In the genomic region with DNA sequence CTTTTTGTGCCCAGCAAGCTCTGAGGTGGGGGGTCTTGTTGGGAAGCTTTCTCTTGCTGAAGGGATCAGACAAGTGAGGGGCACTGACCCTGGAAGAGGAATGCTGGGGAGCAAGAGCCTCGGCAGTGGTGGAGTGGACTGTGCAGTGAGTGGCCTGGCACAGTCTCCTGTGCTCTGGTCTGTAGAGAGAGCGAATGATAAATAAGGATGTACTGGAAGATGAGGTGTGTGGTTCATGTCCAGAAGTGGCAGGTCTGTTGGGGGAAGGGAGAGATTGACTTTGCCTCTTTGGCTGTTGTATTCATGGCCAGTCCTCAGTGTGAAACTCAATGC, we compare ENCODE assay signal across 1 cellular context.
TF ChIP-seq lines count a peak whose summit lies in the region.

No MANE protein-coding gene starts in this region.

TF ChIP-seq in endothelial cell of umbilical vein, 7 proteins besides CTCF, POLR2A, EP300 and RAD21:
- no peak for TF ChIP-seq GATA2 (IDR thresholded peaks at IDR 0.05; ENCODE audit: insufficient read depth, insufficient read length, low read depth, low read length)
- TF ChIP-seq, protein P1, sequence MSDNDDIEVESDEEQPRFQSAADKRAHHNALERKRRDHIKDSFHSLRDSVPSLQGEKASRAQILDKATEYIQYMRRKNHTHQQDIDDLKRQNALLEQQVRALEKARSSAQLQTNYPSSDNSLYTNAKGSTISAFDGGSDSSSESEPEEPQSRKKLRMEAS (IDR thresholded peaks at IDR 0.05; ENCODE audit: insufficient read depth, insufficient read length), result no peak
- no peak for TF ChIP-seq FOS (IDR thresholded peaks at IDR 0.05; ENCODE audit: borderline replicate concordance, insufficient read depth, low read length)
- TF ChIP-seq EZH2 (IDR thresholded peaks at IDR 0.05; ENCODE audit: borderline replicate concordance, low read depth, low read length, severe bottlenecking), result no peak
- no peak for TF ChIP-seq JUN (IDR thresholded peaks at IDR 0.05; ENCODE audit: borderline replicate concordance, insufficient read depth, insufficient read length, low read depth)
- TF ChIP-seq POLR2AphosphoS5 (IDR thresholded peaks at IDR 0.05; ENCODE audit: insufficient read depth, low read depth, low read length), result no peak
- TF ChIP-seq MYC (IDR thresholded peaks at IDR 0.05; ENCODE audit: low read depth, low read length), result no peak
